Comparison of ENCODE assay signal across 8 cellular contexts in the genomic region with DNA sequence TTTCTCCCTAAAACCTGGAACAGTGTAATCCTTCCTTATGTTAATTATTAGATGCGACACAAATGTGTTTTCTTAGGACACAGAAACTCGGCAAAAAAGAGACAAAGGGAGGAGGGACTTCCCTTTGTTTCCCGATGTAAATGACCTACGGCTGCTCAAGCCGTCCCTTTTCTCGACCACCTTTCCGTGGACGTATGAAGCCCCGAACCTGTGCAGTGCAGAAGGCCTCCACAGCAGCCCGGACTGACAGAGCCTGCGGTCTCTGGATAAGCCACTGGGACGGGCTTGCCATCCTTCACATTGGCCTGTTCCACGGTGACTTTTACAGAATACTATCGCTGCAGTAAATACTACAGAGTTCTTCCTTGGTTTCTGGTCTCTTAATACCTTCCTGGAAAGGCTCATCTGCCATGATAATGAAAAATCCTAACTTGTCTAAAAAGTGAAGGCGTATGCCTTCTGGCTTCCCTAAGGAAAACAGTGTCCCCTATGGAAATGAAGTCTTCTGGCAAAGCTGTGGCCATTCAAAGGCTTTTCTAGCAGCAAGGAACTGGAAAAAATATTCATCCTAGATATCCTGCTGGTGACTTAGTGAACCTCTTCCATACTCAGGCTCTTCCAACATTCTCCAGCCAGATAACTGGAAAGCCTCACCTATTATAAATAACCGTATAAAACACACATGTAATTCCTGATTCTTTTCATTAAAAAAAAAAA.
DNase-seq lines count a peak whose midpoint lies in the region; ATAC-seq and TF ChIP-seq lines count a peak whose summit lies in the region.

No MANE protein-coding gene starts in this region.

- peak overlapping the region; percentile 83 for H3K4me3 Mint-ChIP-seq in T-helper 1 cell treated with Interleukin-12 subunit alpha and Interleukin-12 subunit beta and Interleukin-4 antibody, amounts not matched to agents 30 μg/mL and 1 μg/mL, for 36 hours
- H3K4me3 Mint-ChIP-seq in stimulated activated naive CD8-positive, alpha-beta T cell treated with anti-CD3 and anti-CD28 coated beads, Interleukin-15, amount 100 ng/mL, for 72 hours = peak overlapping the region; percentile 80 to 81

- in situ Hi-C loops in astrocyte of the cerebellum (cut with HindIII; ENCODE audit: low sequenced_read_pairs) = no loop called here

- DNase-seq in T-helper 1 cell = no peak
- DNase-seq in astrocyte of the cerebellum (ENCODE audit: low read depth) = no peak
- DNase-seq in iPS-NIHi7 (ENCODE audit: extremely low spot score) = peak; percentile 21
- DNase-seq in stimulated activated naive CD8-positive, alpha-beta T cell treated with anti-CD3 and anti-CD28 coated beads, Interleukin-15, amount 100 ng/mL, for 72 hours = no peak
- DNase-seq in stimulated activated naive CD4-positive, alpha-beta T cell treated with Interleukin-2 at 50 U/mL for 16 hours (lab: John Stamatoyannopoulos, UW) = no peak
- no peak for DNase-seq in effector CD8-positive, alpha-beta T cell (lab: John Stamatoyannopoulos, UW)
- no peak for DNase-seq in NCI-H526 treated with DMSO at 0.1 percent for 48 hours (lab: John Stamatoyannopoulos, UW)

- H3K36me3 Mint-ChIP-seq in T-helper 1 cell treated with Interleukin-12 subunit alpha and Interleukin-12 subunit beta and Interleukin-4 antibody, amounts not matched to agents 30 μg/mL and 1 μg/mL, for 36 hours (ENCODE audit: low read depth) = peaks cover 11% of the 10 kb centered on the region

- peaks cover 7% of the 10 kb centered on the region for H3K27me3 Mint-ChIP-seq in T-helper 1 cell treated with Interleukin-12 subunit alpha and Interleukin-12 subunit beta and Interleukin-4 antibody, amounts not matched to agents 30 μg/mL and 1 μg/mL, for 36 hours (ENCODE audit: low read depth)
- H3K27me3 Mint-ChIP-seq in stimulated activated naive CD8-positive, alpha-beta T cell treated with anti-CD3 and anti-CD28 coated beads, Interleukin-15, amount 100 ng/mL, for 72 hours = no peaks in the 10 kb centered on the region

- H3K27ac Mint-ChIP-seq in T-helper 1 cell treated with Interleukin-12 subunit alpha and Interleukin-12 subunit beta and Interleukin-4 antibody, amounts not matched to agents 30 μg/mL and 1 μg/mL, for 36 hours = peak overlapping the region; percentile 85
- peak overlapping the region; percentile 96 to 97 for H3K27ac Mint-ChIP-seq in stimulated activated naive CD8-positive, alpha-beta T cell treated with anti-CD3 and anti-CD28 coated beads, Interleukin-15, amount 100 ng/mL, for 72 hours

- TF ChIP-seq CTCF in astrocyte of the cerebellum (IDR thresholded peaks at IDR 0.05; ENCODE audit: low read depth, low read length, missing control alignments) = no peak

- no peak for ATAC-seq in stimulated activated naive CD8-positive, alpha-beta T cell treated with anti-CD3 and anti-CD28 coated beads, Interleukin-15, amount 100 ng/mL, for 72 hours

- peak overlapping the region; percentile 66 for H3K4me3 ChIP-seq in astrocyte of the cerebellum (ENCODE audit: low read depth, low read length)

- H3K9me3 Mint-ChIP-seq in T-helper 1 cell treated with Interleukin-12 subunit alpha and Interleukin-12 subunit beta and Interleukin-4 antibody, amounts not matched to agents 30 μg/mL and 1 μg/mL, for 36 hours = no peaks in the 10 kb centered on the region
- H3K9me3 Mint-ChIP-seq in stimulated activated naive CD8-positive, alpha-beta T cell treated with anti-CD3 and anti-CD28 coated beads, Interleukin-15, amount 100 ng/mL, for 72 hours = no peaks in the 10 kb centered on the region

- H3K4me1 Mint-ChIP-seq in T-helper 1 cell treated with Interleukin-12 subunit alpha and Interleukin-12 subunit beta and Interleukin-4 antibody, amounts not matched to agents 30 μg/mL and 1 μg/mL, for 36 hours (ENCODE audit: low read depth) = peaks cover 64% of the 10 kb centered on the region
- H3K4me1 Mint-ChIP-seq in stimulated activated naive CD8-positive, alpha-beta T cell treated with anti-CD3 and anti-CD28 coated beads, Interleukin-15, amount 100 ng/mL, for 72 hours = peaks cover 75% of the 10 kb centered on the region
